ENCODE assay signal across 9 cellular contexts in genomic region chr3:45972534-45973402, GRCh38. TPM values are rescaled to one million over a fixed set of nuclear protein-coding genes. Genes with fewer than 3 reads are reported as not detected.
DNase-seq lines count a peak whose midpoint lies in the region; ATAC-seq and TF ChIP-seq lines count a peak whose summit lies in the region.
"Had no signal": no experiment of that assay in that cellular context is flagged by ENCODE, and none has a peak within 500 bp of the region (broad histone marks: within the 10 kb centered on the region; RNA-seq: fewer than 3 reads in every experiment).

No MANE protein-coding gene starts in this region.

- H3K4me3 ChIP-seq in MM.1S (ENCODE audit: low read length) (0 out of 2 replicates have a peak overlapping the region, but pooled peaks have one; percentile 2), prostate gland (no peak overlapping the region)

- H3K9me3 Mint-ChIP-seq in central memory CD8-positive, alpha-beta T cell: no peaks in the 10 kb centered on the region

- peaks cover 89% of the 10 kb centered on the region for H3K4me1 Mint-ChIP-seq in central memory CD8-positive, alpha-beta T cell

- intact Hi-C loops in prostate gland (cut with DNase I): no loop called here

- DNase-seq in GDM1 (lab: John Stamatoyannopoulos, UW): peak; percentile 68
- peak; percentile 41 for DNase-seq in MM.1S
- DNase-seq in central memory CD8-positive, alpha-beta T cell (ENCODE audit: low spot score in 2 of 2): no peak
- DNase-seq in prostate gland (ENCODE audit: low spot score): peak; percentile 69
- no peak for DNase-seq in NCI-H774 (lab: John Stamatoyannopoulos, UW)
- no peak for DNase-seq in cerebellar cortex (ENCODE audit: low spot score)
- no peak for DNase-seq in activated gamma-delta T cell treated with Interleukin-2 at 50 U/mL for 16 hours

- no peaks in the 10 kb centered on the region for H3K27me3 Mint-ChIP-seq in central memory CD8-positive, alpha-beta T cell

- no peak overlapping the region for H3K9ac ChIP-seq in MM.1S (ENCODE audit: low read length)
- H3K9ac ChIP-seq: KMS-11 had no signal

- no peak overlapping the region for H3K4me3 Mint-ChIP-seq in central memory CD8-positive, alpha-beta T cell

- no peaks in the 10 kb centered on the region for H3K9me3 ChIP-seq in MM.1S (replicated peaks; ENCODE audit: insufficient read depth, low read length)
- H3K9me3 ChIP-seq in prostate gland: no peaks in the 10 kb centered on the region

- H3K27ac ChIP-seq in MM.1S (ENCODE audit: low read length) (peak overlapping the region; percentile 57; the same call in 1 of the 2 replicates), prostate gland (peak overlapping the region; percentile 59 to 63)
- H3K27ac ChIP-seq: KMS-11 had no signal

- H3K36me3 Mint-ChIP-seq in central memory CD8-positive, alpha-beta T cell (ENCODE audit: insufficient read depth): peaks cover 44% of the 10 kb centered on the region

- TF ChIP-seq POLR2A in prostate gland (IDR thresholded peaks at IDR 0.05): no peak

- no peaks in the 10 kb centered on the region for H3K9me2 ChIP-seq in MM.1S (replicated peaks; ENCODE audit: insufficient read depth, low read length)

- no peaks in the 10 kb centered on the region for H3K27me3 ChIP-seq in MM.1S (replicated peaks; ENCODE audit: insufficient read depth, low read length)
- no peaks in the 10 kb centered on the region for H3K27me3 ChIP-seq in prostate gland (replicated peaks; ENCODE audit: insufficient read depth)

- H3K4me2 ChIP-seq in MM.1S (ENCODE audit: low read depth, low read length): peak overlapping the region; percentile 65
- H3K4me2 ChIP-seq: KMS-11 had no signal

- peaks cover 41% of the 10 kb centered on the region for H3K4me1 ChIP-seq in MM.1S (ENCODE audit: low read length)
- peaks cover 11% of the 10 kb centered on the region for H3K4me1 ChIP-seq in prostate gland (replicated peaks)

- WGBS in prostate gland: 27% methylated on average over 6 of the region's 6 CpGs

- no peaks in the 10 kb centered on the region for H4K20me1 ChIP-seq in MM.1S (ENCODE audit: insufficient read depth, low read length)

- H3F3A ChIP-seq in MM.1S (ENCODE audit: insufficient read depth, low read length): peaks cover 21% of the 10 kb centered on the region

- no peaks in the 10 kb centered on the region for H3K79me2 ChIP-seq in MM.1S (ENCODE audit: low read length)

- H3K27ac Mint-ChIP-seq in central memory CD8-positive, alpha-beta T cell (ENCODE audit: low read depth): peak overlapping the region; percentile 87

- H3K36me3 ChIP-seq in MM.1S (replicated peaks; ENCODE audit: insufficient read depth, low read length): no peaks in the 10 kb centered on the region
- H3K36me3 ChIP-seq in prostate gland: peaks cover 2 to 23% of the 10 kb centered on the region in 2 donors

- no peak for ATAC-seq in central memory CD8-positive, alpha-beta T cell (replicated peaks; ENCODE audit: extremely low read depth, poor library complexity, severe bottlenecking)
- ATAC-seq in GM19463 (IDR thresholded peaks at IDR 0.05; ENCODE audit: unreplicated experiment): no peak

- TF ChIP-seq CTCF in MM.1S (IDR thresholded peaks at IDR 0.05; ENCODE audit: low read length): no peak
- TF ChIP-seq CTCF in prostate gland (IDR thresholded peaks at IDR 0.05): no peak

- 0 out of 2 replicates have a peak overlapping the region, but pooled peaks have one; percentile 20 for H2AFZ ChIP-seq in MM.1S (ENCODE audit: low read length)

RNA-seq across cellular contexts. Expression of gene FYCO1, which starts 22.9 kb away (rescaled TPM):
- total RNA-seq in prostate gland: 10 to 100 TPM; 33.1 to 56.7 TPM

RNA-seq across cellular contexts. Expression of gene CXCR6, which starts 29.5 kb away (rescaled TPM):
- 1 to 10 TPM in 1 of 2 donors, under 1 TPM in 1; 0.96 to 1.2 TPM for total RNA-seq in prostate gland

RNA-seq across cellular contexts. Expression of gene XCR1, which starts 54.5 kb away (rescaled TPM):
- total RNA-seq in prostate gland: not detected

Comparison
In these comparisons a context has a peak if more than half of its experiments do, and no peak if none do; other contexts are left out.
1. DNase-seq: peak in GDM1 (single experiment), MM.1S (single experiment) and prostate gland (single experiment); none in central memory CD8-positive, alpha-beta T cell (0 of 2), NCI-H774 (single experiment), cerebellar cortex (single experiment) and activated gamma-delta T cell treated with Interleukin-2 at 50 U/mL for 16 hours (single experiment).